ENCODE assay signal across 19 cellular contexts in the genomic region with DNA sequence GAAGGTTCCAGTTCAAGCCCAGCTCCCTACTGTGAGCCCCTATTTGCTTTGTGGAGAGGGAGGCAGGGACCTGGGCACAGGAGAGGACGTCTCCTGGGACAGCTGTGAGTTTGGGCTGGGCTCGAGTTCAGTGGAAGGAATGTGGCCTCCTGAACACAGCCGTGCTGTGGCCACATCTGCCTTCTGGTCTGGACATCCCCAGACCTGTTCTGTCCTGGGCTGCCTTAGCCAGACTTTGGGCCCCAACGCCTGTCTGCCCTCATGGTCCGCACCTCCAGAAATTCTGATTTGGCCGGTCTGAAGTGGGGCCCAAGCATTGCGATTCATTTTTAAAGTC.
A peak's percentile ranks its signal among the peaks of the same experiment; 100 is the strongest.
DNase-seq lines count a peak whose midpoint lies in the region; ATAC-seq, FAIRE-seq and TF ChIP-seq lines count a peak whose summit lies in the region.
"Had no signal": no experiment of that assay in that cellular context is flagged by ENCODE, and none has a peak within 500 bp of the region (broad histone marks: within the 10 kb centered on the region; RNA-seq: fewer than 3 reads in every experiment).

No MANE protein-coding gene starts in this region.

- in situ Hi-C loops in gastrocnemius medialis (cut with MboI; ENCODE audit: low sequenced_read_pairs in 4 of 4), result no loop called here

- H3K27me3 ChIP-seq in iPS-15b (ENCODE audit: control insufficient read depth, insufficient read depth, low read length), result no peaks in the 10 kb centered on the region
- no peaks in the 10 kb centered on the region for H3K27me3 ChIP-seq in gastrocnemius medialis

- H3K36me3 ChIP-seq in iPS-15b (ENCODE audit: control insufficient read depth, insufficient read depth, low read length), result peaks cover 3% of the 10 kb centered on the region
- no peaks in the 10 kb centered on the region for H3K36me3 ChIP-seq in gastrocnemius medialis

- H3K27ac Mint-ChIP-seq in activated CD4-positive, alpha-beta memory T cell treated with anti-CD3 and anti-CD28 coated beads, Interleukin-2, amount 10 ng/mL, durations not matched to agents 7 days and 5 days, result peak overlapping the region; percentile 62
- no peak overlapping the region for H3K27ac Mint-ChIP-seq in activated CD4-positive, alpha-beta memory T cell treated with anti-CD3 and anti-CD28 coated beads for 36 hours
- peak overlapping the region; percentile 84 for H3K27ac Mint-ChIP-seq in WTC11
- H3K27ac Mint-ChIP-seq: stimulated activated naive B cell treated with anti-CD40 and anti-IgM and Interleukin-4, amounts not matched to agents 10 μg/mL and 1 μg/mL and 100 μg/mL, for 72 hours had no signal

- peak overlapping the region; percentile 24 for H3K9ac ChIP-seq in iPS-15b (ENCODE audit: low read depth, low read length)

- peak overlapping the region; percentile 95 to 99 (median 97) for H3K27ac ChIP-seq in gastrocnemius medialis

- CTCF ChIA-PET in activated CD4-positive, alpha-beta memory T cell treated with anti-CD3 and anti-CD28 coated beads, Interleukin-2, amount 10 ng/mL, durations not matched to agents 7 days and 5 days (lab: Charles Lee), result interaction anchor here (1.2 kb wide), 1 partner anchor 29 kb away, joined by 4 read pairs; no protein-coding TSS in a partner anchor
- CTCF ChIA-PET in activated CD4-positive, alpha-beta memory T cell treated with anti-CD3 and anti-CD28 coated beads for 36 hours (lab: Charles Lee), result interaction anchor here (1.0 to 7.0 kb wide), 3 partner anchors 10 to 31 kb away, joined by 4 to 51 read pairs (median 6); no protein-coding TSS in a partner anchor
- CTCF ChIA-PET in WTC11 (lab: Charles Lee), result interaction anchor here (0.9 to 1.4 kb wide), 4 partner anchors 29 to 115 kb away, joined by 3 to 6 read pairs (median 4); partner anchors contain the start of gene KSR1

- H3K4me1 Mint-ChIP-seq in activated CD4-positive, alpha-beta memory T cell treated with anti-CD3 and anti-CD28 coated beads, Interleukin-2, amount 10 ng/mL, durations not matched to agents 7 days and 5 days, result peaks cover 70% of the 10 kb centered on the region
- H3K4me1 Mint-ChIP-seq in activated CD4-positive, alpha-beta memory T cell treated with anti-CD3 and anti-CD28 coated beads for 36 hours (ENCODE audit: low read depth), result peaks cover 75% of the 10 kb centered on the region
- H3K4me1 Mint-ChIP-seq in WTC11, result peaks cover 66% of the 10 kb centered on the region

- H3K9me3 ChIP-seq in iPS-15b (ENCODE audit: control insufficient read depth, insufficient read depth, low read length) (no peaks in the 10 kb centered on the region), gastrocnemius medialis (no peaks in the 10 kb centered on the region)

- peaks cover 28% of the 10 kb centered on the region for H3K4me1 ChIP-seq in iPS-15b (ENCODE audit: control insufficient read depth, insufficient read depth, low read length)
- H3K4me1 ChIP-seq in gastrocnemius medialis, result peaks cover 69 to 83% of the 10 kb centered on the region in 2 donors

- H3K4me3 ChIP-seq in iPS-15b (ENCODE audit: low read depth, low read length) (no peak overlapping the region), gastrocnemius medialis (no peak overlapping the region)
- H3K4me3 ChIP-seq: coronary artery had no signal

- no peak overlapping the region for H3K4me3 Mint-ChIP-seq in activated CD4-positive, alpha-beta memory T cell treated with anti-CD3 and anti-CD28 coated beads, Interleukin-2, amount 10 ng/mL, durations not matched to agents 7 days and 5 days
- H3K4me3 Mint-ChIP-seq in activated CD4-positive, alpha-beta memory T cell treated with anti-CD3 and anti-CD28 coated beads for 36 hours, result no peak overlapping the region
- H3K4me3 Mint-ChIP-seq in WTC11, result no peak overlapping the region
- H3K4me3 Mint-ChIP-seq: stimulated activated naive B cell treated with anti-CD40 and anti-IgM and Interleukin-4, amounts not matched to agents 10 μg/mL and 1 μg/mL and 100 μg/mL, for 72 hours had no signal

- intact Hi-C loops in activated CD4-positive, alpha-beta memory T cell treated with anti-CD3 and anti-CD28 coated beads for 36 hours (cut with micrococcal nuclease), result no loop called here
- intact Hi-C loops in gastrocnemius medialis (cut with DNase I; ENCODE audit: low total_unique reads), result loop anchor here (2.0 to 5.0 kb wide), 3 partner anchors 72 to 326 kb away; no protein-coding TSS in a partner anchor
- intact Hi-C loops in Right ventricle myocardium inferior (cut with DNase I), result no loop called here

- H3K36me3 Mint-ChIP-seq in activated CD4-positive, alpha-beta memory T cell treated with anti-CD3 and anti-CD28 coated beads, Interleukin-2, amount 10 ng/mL, durations not matched to agents 7 days and 5 days (ENCODE audit: low read depth), result peaks cover 2% of the 10 kb centered on the region
- peaks cover 4% of the 10 kb centered on the region for H3K36me3 Mint-ChIP-seq in activated CD4-positive, alpha-beta memory T cell treated with anti-CD3 and anti-CD28 coated beads for 36 hours
- H3K36me3 Mint-ChIP-seq in WTC11, result no peaks in the 10 kb centered on the region

- FAIRE-seq in D721Med (lab: Jason Lieb, UNC), result no peak
- FAIRE-seq: endometrium had no signal

- no peak for DNase-seq in activated CD4-positive, alpha-beta memory T cell treated with anti-CD3 and anti-CD28 coated beads, Interleukin-2, amount 10 ng/mL, durations not matched to agents 7 days and 5 days
- DNase-seq in activated CD4-positive, alpha-beta memory T cell treated with anti-CD3 and anti-CD28 coated beads for 36 hours, result no peak
- DNase-seq in WTC11 (ENCODE audit: low spot score) (no peak), gastrocnemius medialis (no peak), Right ventricle myocardium inferior (ENCODE audit: missing footprints) (no peak), D721Med (ENCODE audit: insufficient read length, low spot score) (no peak), SIG-M5 (lab: John Stamatoyannopoulos, UW) (no peak)
- DNase-seq: activated CD4-positive, alpha-beta T cell treated with anti-CD3 and anti-CD28 coated beads for 1 hour; activated effector memory CD4-positive, alpha-beta T cell treated with Interleukin-2 at 50 U/mL for 16 hours; DMS79; Kasumi-1; NCI-H187 treated with DMSO at 0.1 percent for 48 hours; NCI-H2227 treated with DMSO at 0.1 percent for 48 hours; NCI-H748 treated with DMSO at 0.1 percent for 48 hours; stimulated activated naive B cell treated with anti-CD40 and anti-IgM and Interleukin-4, amounts not matched to agents 10 μg/mL and 1 μg/mL and 100 μg/mL, for 72 hours; SW 1271 had no signal

- no peaks in the 10 kb centered on the region for H3K27me3 Mint-ChIP-seq in activated CD4-positive, alpha-beta memory T cell treated with anti-CD3 and anti-CD28 coated beads, Interleukin-2, amount 10 ng/mL, durations not matched to agents 7 days and 5 days
- H3K27me3 Mint-ChIP-seq in activated CD4-positive, alpha-beta memory T cell treated with anti-CD3 and anti-CD28 coated beads for 36 hours, result no peaks in the 10 kb centered on the region
- no peaks in the 10 kb centered on the region for H3K27me3 Mint-ChIP-seq in WTC11 (ENCODE audit: low read depth)
- H3K27me3 Mint-ChIP-seq: stimulated activated naive B cell treated with anti-CD40 and anti-IgM and Interleukin-4, amounts not matched to agents 10 μg/mL and 1 μg/mL and 100 μg/mL, for 72 hours had no signal

- POLR2A ChIA-PET in activated CD4-positive, alpha-beta memory T cell treated with anti-CD3 and anti-CD28 coated beads, Interleukin-2, amount 10 ng/mL, durations not matched to agents 7 days and 5 days (lab: Charles Lee), result no interaction called here
- POLR2A ChIA-PET in activated CD4-positive, alpha-beta memory T cell treated with anti-CD3 and anti-CD28 coated beads for 36 hours (lab: Charles Lee), result no interaction called here
- POLR2A ChIA-PET in WTC11 (lab: Charles Lee), result no interaction called here

- no peak for TF ChIP-seq CTCF in WTC11 (IDR thresholded peaks at IDR 0.05)
- no peak for TF ChIP-seq CTCF in gastrocnemius medialis (IDR thresholded peaks at IDR 0.05 in 4 of 5, conservative IDR thresholded peaks at IDR 0.05 in 1 of 5)
- TF ChIP-seq CTCF in D721Med (IDR thresholded peaks at IDR 0.05; ENCODE audit: insufficient read depth, missing control alignments), result no peak

- no peaks in the 10 kb centered on the region for H3K9me3 Mint-ChIP-seq in activated CD4-positive, alpha-beta memory T cell treated with anti-CD3 and anti-CD28 coated beads, Interleukin-2, amount 10 ng/mL, durations not matched to agents 7 days and 5 days
- H3K9me3 Mint-ChIP-seq in activated CD4-positive, alpha-beta memory T cell treated with anti-CD3 and anti-CD28 coated beads for 36 hours, result no peaks in the 10 kb centered on the region
- H3K9me3 Mint-ChIP-seq in WTC11, result no peaks in the 10 kb centered on the region
- H3K9me3 Mint-ChIP-seq: stimulated activated naive B cell treated with anti-CD40 and anti-IgM and Interleukin-4, amounts not matched to agents 10 μg/mL and 1 μg/mL and 100 μg/mL, for 72 hours had no signal

- TF ChIP-seq POLR2A in gastrocnemius medialis (IDR thresholded peaks at IDR 0.05), result no peak

- ATAC-seq in WTC11, result no peak
- no peak for ATAC-seq in gastrocnemius medialis
- ATAC-seq in Right ventricle myocardium inferior, result no peak
- ATAC-seq: stimulated activated naive B cell treated with anti-CD40 and anti-IgM and Interleukin-4, amounts not matched to agents 10 μg/mL and 1 μg/mL and 100 μg/mL, for 72 hours had no signal

TF ChIP-seq in WTC11, 78 proteins besides CTCF, POLR2A, EP300 and RAD21 (continues in another document):
- TF ChIP-seq EMX1 (CRISPR knock-in tag; IDR thresholded peaks at IDR 0.05), result no peak
- no peak for TF ChIP-seq SP1 (CRISPR knock-in tag; conservative IDR thresholded peaks at IDR 0.05)
- no peak for TF ChIP-seq CREM (CRISPR knock-in tag; IDR thresholded peaks at IDR 0.05)
- no peak for TF ChIP-seq ERG (CRISPR knock-in tag; IDR thresholded peaks at IDR 0.05)
- TF ChIP-seq E2F4 (CRISPR knock-in tag; IDR thresholded peaks at IDR 0.05; ENCODE audit: borderline replicate concordance, low read depth), result no peak
- TF ChIP-seq CREB1 (CRISPR knock-in tag; IDR thresholded peaks at IDR 0.05), result no peak
